In genomic region chr9:15867334-15867733, GRCh38 we compare ENCODE assay signal across 22 cellular contexts.
"Had no signal": no experiment of that assay in that cellular context is flagged by ENCODE, and none has a peak within 500 bp of the region (broad histone marks: within the 10 kb centered on the region; RNA-seq: fewer than 3 reads in every experiment).

No MANE protein-coding gene starts in this region.

- H3K4me1 ChIP-seq: body of pancreas, parathyroid adenoma, upper lobe of right lung had no signal

- H3K4me3 ChIP-seq: body of pancreas, thoracic aorta, upper lobe of right lung had no signal

- DNase-seq: activated B cell treated with CpG ODN at 0.5 μM for 24 hours; activated CD4-positive, alpha-beta T cell treated with anti-CD3 and anti-CD28 coated beads for 48 hours; activated CD8-positive, alpha-beta memory T cell treated with anti-CD3 and anti-CD28 coated beads, Interleukin-2, amount 50 U/mL, for 48 hours; activated CD8-positive, alpha-beta T cell treated with anti-CD3 and anti-CD28 coated beads, Interleukin-2, amount 10 ng/mL, durations not matched to agents 7 days and 5 days; activated gamma-delta T cell; activated T-cell treated with anti-CD3 and anti-CD28 coated beads, Interleukin-2, amount 50 U/mL, for 72 hours; amygdala; central memory CD4-positive, alpha-beta T cell; cortex of kidney; effector CD8-positive, alpha-beta T cell; foreskin fibroblast; head of caudate nucleus; kidney glomerular epithelial cell; mesenchymal stem cell; natural killer cell; stimulated activated CD4-positive, alpha-beta T cell treated with anti-CD3 and anti-CD28 coated beads, Interleukin-1b, Interleukin-23, amount 100 ng/mL, for 48 hours; stimulated activated naive CD8-positive, alpha-beta T cell treated with anti-CD3 and anti-CD28 coated beads, Interleukin-15, amount 100 ng/mL, for 72 hours; upper lobe of right lung had no signal

- ATAC-seq: activated CD8-positive, alpha-beta T cell treated with anti-CD3 and anti-CD28 coated beads, Interleukin-2, amount 10 ng/mL, durations not matched to agents 7 days and 5 days; activated T-cell treated with anti-CD3 and anti-CD28 coated beads, Interleukin-2, amount 50 U/mL, for 72 hours; body of pancreas; natural killer cell; stimulated activated naive CD8-positive, alpha-beta T cell treated with anti-CD3 and anti-CD28 coated beads, Interleukin-15, amount 100 ng/mL, for 72 hours; upper lobe of right lung had no signal

- H2AFZ ChIP-seq: parathyroid adenoma had no signal

- H3K9me3 ChIP-seq: body of pancreas, neutrophil, thoracic aorta, upper lobe of right lung had no signal

- H3K9ac ChIP-seq: parathyroid adenoma had no signal

- H3K79me2 ChIP-seq: parathyroid adenoma had no signal

- H3K27ac ChIP-seq: body of pancreas, neutrophil, parathyroid adenoma, thoracic aorta, upper lobe of right lung had no signal

- H3K36me3 ChIP-seq: neutrophil, thoracic aorta, upper lobe of right lung had no signal

- H3K27me3 ChIP-seq: body of pancreas, neutrophil, upper lobe of right lung had no signal
